In genomic region chr12:67039995-67040860, GRCh38 we compare ENCODE assay signal across 33 cellular contexts.
DNase-seq lines count a peak whose midpoint lies in the region; ATAC-seq and TF ChIP-seq lines count a peak whose summit lies in the region.
"Had no signal": no experiment of that assay in that cellular context is flagged by ENCODE, and none has a peak within 500 bp of the region (broad histone marks: within the 10 kb centered on the region; RNA-seq: fewer than 3 reads in every experiment).

No MANE protein-coding gene starts in this region.

- H3K4me3 ChIP-seq in right atrium auricular region = no peak overlapping the region
- H3K4me3 ChIP-seq: coronary artery, SK-N-MC, skin epidermis, uterus had no signal

- intact Hi-C loops in left cardiac atrium (cut with DNase I) = no loop called here

- no peaks in the 10 kb centered on the region for H3K9me3 ChIP-seq in right atrium auricular region
- H3K9me3 ChIP-seq: uterus had no signal

- TF ChIP-seq CTCF in right atrium auricular region (IDR thresholded peaks at IDR 0.05) (no peak), nephron (IDR thresholded peaks at IDR 0.05; ENCODE audit: unreplicated experiment in 3 of 3) (no peak)

- H3K4me1 ChIP-seq in right atrium auricular region = peaks cover 0 to 28% of the 10 kb centered on the region in 2 donors
- H3K4me1 ChIP-seq: uterus had no signal

- H3K27me3 ChIP-seq in right atrium auricular region = no peaks in the 10 kb centered on the region
- H3K27me3 ChIP-seq: uterus had no signal

- H3K36me3 ChIP-seq in right atrium auricular region = no peaks in the 10 kb centered on the region
- H3K36me3 ChIP-seq: uterus had no signal

- peaks cover 9% of the 10 kb centered on the region for H3K27me3 Mint-ChIP-seq in nephron (ENCODE audit: low read depth)
- H3K27me3 Mint-ChIP-seq in natural killer cell treated with Interleukin-12 subunit alpha and Interleukin-12 subunit beta and Interleukin-15 and Interleukin-18, amount 100 ng/mL, for 72 hours = peaks cover 9 to 22% of the 10 kb centered on the region in 2 donors
- H3K27me3 Mint-ChIP-seq: activated naive CD8-positive, alpha-beta T cell treated with anti-CD3 and anti-CD28 coated beads, Interleukin-2, amount 50 U/mL, for 24 hours had no signal

- DNase-seq in right atrium auricular region (ENCODE audit: low spot score) (no peak), left cardiac atrium (no peak), NCI-H69 (lab: John Stamatoyannopoulos, UW) (peak; percentile 34), globus pallidus (ENCODE audit: low spot score) (no peak)
- no peak for DNase-seq in activated T-cell treated with anti-CD3 and anti-CD28 coated beads, Interleukin-2, amount 50 U/mL, for 1 hour
- no peak for DNase-seq in natural killer cell treated with Interleukin-12 subunit alpha and Interleukin-12 subunit beta and Interleukin-15 and Interleukin-18, amount 100 ng/mL, for 72 hours (ENCODE audit: low spot score)
- DNase-seq: ACHN; activated CD4-positive, alpha-beta T cell treated with anti-CD3 and anti-CD28 coated beads, Interleukin-2, amount 50 U/mL, for 1 hour; activated CD4-positive, CD25-positive, alpha-beta regulatory T cell; activated CD8-positive, alpha-beta memory T cell treated with anti-CD3 and anti-CD28 coated beads, Interleukin-2, amount 10 ng/mL, durations not matched to agents 7 days and 5 days; activated gamma-delta T cell treated with Interleukin-2 at 50 U/mL for 16 hours; activated naive CD8-positive, alpha-beta T cell treated with anti-CD3 and anti-CD28 coated beads, Interleukin-2, amount 50 U/mL, for 24 hours; activated T-cell treated with anti-CD3 and anti-CD28 coated beads, Interleukin-2, amount 50 U/mL, for 48 hours; CD4-positive, alpha-beta memory T cell; DMS 273 treated with DMSO at 0.1 percent for 48 hours; effector CD8-positive, alpha-beta T cell; H9; Karpas-422; left ventricle myocardium superior; MV-4-11; NCI-H1436; NCI-H2081; NCI-H446; retina; stimulated activated naive CD4-positive, alpha-beta T cell; T-helper 1 cell; uterus had no signal

- H3K27ac Mint-ChIP-seq in nephron = peak overlapping the region; percentile 26 to 53 (median 28)
- no peak overlapping the region for H3K27ac Mint-ChIP-seq in natural killer cell treated with Interleukin-12 subunit alpha and Interleukin-12 subunit beta and Interleukin-15 and Interleukin-18, amount 100 ng/mL, for 72 hours
- H3K27ac Mint-ChIP-seq: activated CD8-positive, alpha-beta memory T cell treated with anti-CD3 and anti-CD28 coated beads, Interleukin-2, amount 10 ng/mL, durations not matched to agents 7 days and 5 days; activated naive CD8-positive, alpha-beta T cell treated with anti-CD3 and anti-CD28 coated beads, Interleukin-2, amount 50 U/mL, for 24 hours; B cell; CD4-positive, alpha-beta memory T cell; H9 had no signal

- H3K4me3 Mint-ChIP-seq in nephron = no peak overlapping the region
- no peak overlapping the region for H3K4me3 Mint-ChIP-seq in natural killer cell treated with Interleukin-12 subunit alpha and Interleukin-12 subunit beta and Interleukin-15 and Interleukin-18, amount 100 ng/mL, for 72 hours
- H3K4me3 Mint-ChIP-seq: activated CD8-positive, alpha-beta memory T cell treated with anti-CD3 and anti-CD28 coated beads, Interleukin-2, amount 10 ng/mL, durations not matched to agents 7 days and 5 days; activated naive CD8-positive, alpha-beta T cell treated with anti-CD3 and anti-CD28 coated beads, Interleukin-2, amount 50 U/mL, for 24 hours; B cell; CD4-positive, alpha-beta memory T cell; H9 had no signal

- no peaks in the 10 kb centered on the region for H3K36me3 Mint-ChIP-seq in nephron (ENCODE audit: low read depth)
- no peaks in the 10 kb centered on the region for H3K36me3 Mint-ChIP-seq in natural killer cell treated with Interleukin-12 subunit alpha and Interleukin-12 subunit beta and Interleukin-15 and Interleukin-18, amount 100 ng/mL, for 72 hours
- H3K36me3 Mint-ChIP-seq: activated CD8-positive, alpha-beta memory T cell treated with anti-CD3 and anti-CD28 coated beads, Interleukin-2, amount 10 ng/mL, durations not matched to agents 7 days and 5 days; CD4-positive, alpha-beta memory T cell had no signal

- peaks cover 33% of the 10 kb centered on the region for H3K4me1 Mint-ChIP-seq in nephron
- no peaks in the 10 kb centered on the region for H3K4me1 Mint-ChIP-seq in natural killer cell treated with Interleukin-12 subunit alpha and Interleukin-12 subunit beta and Interleukin-15 and Interleukin-18, amount 100 ng/mL, for 72 hours (ENCODE audit: low read depth in 2 of 2)
- H3K4me1 Mint-ChIP-seq: activated CD8-positive, alpha-beta memory T cell treated with anti-CD3 and anti-CD28 coated beads, Interleukin-2, amount 10 ng/mL, durations not matched to agents 7 days and 5 days; B cell; CD4-positive, alpha-beta memory T cell had no signal

- H3K27ac ChIP-seq in right atrium auricular region = peak overlapping the region; percentile 12 to 59
- H3K27ac ChIP-seq: coronary artery, SK-N-MC, skin epidermis, uterus had no signal

- H3K9me3 Mint-ChIP-seq in nephron = no peaks in the 10 kb centered on the region
- no peaks in the 10 kb centered on the region for H3K9me3 Mint-ChIP-seq in natural killer cell treated with Interleukin-12 subunit alpha and Interleukin-12 subunit beta and Interleukin-15 and Interleukin-18, amount 100 ng/mL, for 72 hours
- H3K9me3 Mint-ChIP-seq: activated naive CD8-positive, alpha-beta T cell treated with anti-CD3 and anti-CD28 coated beads, Interleukin-2, amount 50 U/mL, for 24 hours; CD4-positive, alpha-beta memory T cell; H9 had no signal

- ATAC-seq in left cardiac atrium (no peak), GM19455 (IDR thresholded peaks at IDR 0.05; ENCODE audit: unreplicated experiment) (no peak)
- no peak for ATAC-seq in natural killer cell treated with Interleukin-12 subunit alpha and Interleukin-12 subunit beta and Interleukin-15 and Interleukin-18, amount 100 ng/mL, for 72 hours
- ATAC-seq: activated CD8-positive, alpha-beta memory T cell treated with anti-CD3 and anti-CD28 coated beads, Interleukin-2, amount 10 ng/mL, durations not matched to agents 7 days and 5 days; activated naive CD8-positive, alpha-beta T cell treated with anti-CD3 and anti-CD28 coated beads, Interleukin-2, amount 50 U/mL, for 24 hours; left ventricle myocardium superior had no signal

Comparison
In these comparisons a context has a peak if more than half of its experiments do, and no peak if none do; other contexts are left out.
1. H3K27ac Mint-ChIP-seq: peak in nephron (3 of 3); none in natural killer cell treated with Interleukin-12 subunit alpha and Interleukin-12 subunit beta and Interleukin-15 and Interleukin-18, amount 100 ng/mL, for 72 hours (0 of 2).